In genomic region chr1:6083801-6084467, GRCh38 we compare ENCODE assay signal across 1 cellular context.
TF ChIP-seq lines count a peak whose summit lies in the region.

No MANE protein-coding gene starts in this region.

TF ChIP-seq in H1, 55 proteins besides CTCF, POLR2A, EP300 and RAD21 (continued from another document):
- no peak for TF ChIP-seq ATF2 (IDR thresholded peaks at IDR 0.05; ENCODE audit: low read length)
- no peak for TF ChIP-seq KDM4A (IDR thresholded peaks at IDR 0.05; ENCODE audit: low read depth, low read length, severe bottlenecking)
- no peak for TF ChIP-seq BCL11A (IDR thresholded peaks at IDR 0.05; ENCODE audit: low read depth in 2 of 2, low read length in 2 of 2)
- no peak for TF ChIP-seq GTF2F1 (IDR thresholded peaks at IDR 0.05; ENCODE audit: borderline replicate concordance, low read depth, low read length)
- no peak for TF ChIP-seq ATF3 (IDR thresholded peaks at IDR 0.05; ENCODE audit: insufficient read depth, low read depth, low read length)
